36 cellular contexts compared by ENCODE assay signal in the genomic region with DNA sequence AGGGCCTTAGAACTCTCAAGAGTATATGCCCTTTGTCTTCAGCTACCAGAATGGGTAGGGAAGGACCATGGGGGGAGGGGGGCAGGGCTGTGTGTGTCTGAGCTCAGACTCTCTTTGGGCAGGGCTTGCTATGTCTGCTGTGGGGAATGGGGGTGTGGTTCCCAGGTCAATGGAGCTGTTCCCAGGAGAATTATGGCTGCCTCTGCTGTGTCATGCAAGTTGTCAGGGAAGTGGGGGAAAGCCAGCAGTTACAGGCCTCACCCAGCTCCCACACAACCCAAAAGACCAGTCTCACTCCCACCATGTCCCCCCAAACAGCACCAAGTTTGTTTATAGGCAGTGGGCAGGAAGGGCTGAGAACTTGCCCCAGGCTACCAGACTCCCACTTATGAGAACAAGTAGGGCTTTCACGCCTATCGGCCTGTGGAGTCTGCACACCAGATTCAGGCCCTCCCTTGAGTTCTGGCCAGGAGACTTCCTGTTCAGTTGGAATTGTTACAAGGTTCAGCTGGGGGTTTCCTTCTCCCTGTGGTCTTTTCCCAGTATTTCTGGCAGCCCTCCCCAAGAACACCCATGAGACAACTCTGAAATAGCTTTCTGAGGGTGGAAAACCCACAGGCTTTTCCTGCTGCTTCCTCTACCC. TPM values are rescaled to one million over a fixed set of nuclear protein-coding genes. Genes with fewer than 3 reads are reported as not detected.
A peak's percentile ranks its signal among the peaks of the same experiment; 100 is the strongest.
DNase-seq lines count a peak whose midpoint lies in the region; ATAC-seq, FAIRE-seq and TF ChIP-seq lines count a peak whose summit lies in the region.
"Had no signal": no experiment of that assay in that cellular context is flagged by ENCODE, and none has a peak within 500 bp of the region (broad histone marks: within the 10 kb centered on the region; RNA-seq: fewer than 3 reads in every experiment).

No MANE protein-coding gene starts in this region.

- H3K9me3 ChIP-seq in HepG2 (ENCODE audit: low read length), result no peaks in the 10 kb centered on the region
- no peaks in the 10 kb centered on the region for H3K9me3 ChIP-seq in right lobe of liver
- H3K9me3 ChIP-seq in PC-9 (ENCODE audit: insufficient read depth, low read depth), result no peaks in the 10 kb centered on the region
- H3K9me3 ChIP-seq in naive thymus-derived CD4-positive, alpha-beta T cell (ENCODE audit: control insufficient read depth in 2 of 3, low read length in 3 of 3), result no peaks in the 10 kb centered on the region
- H3K9me3 ChIP-seq: A549, esophagus squamous epithelium, lower lobe of right lung, pancreas, uterus had no signal

- no peak overlapping the region for H2AFZ ChIP-seq in HepG2 (ENCODE audit: low read length)
- no peak overlapping the region for H2AFZ ChIP-seq in PC-9

- intact Hi-C loops in HepG2 (cut with micrococcal nuclease; ENCODE audit: unreplicated experiment), result no loop called here
- intact Hi-C loops in right lobe of liver (cut with DNase I), result no loop called here
- intact Hi-C loops in PC-9 (cut with micrococcal nuclease; ENCODE audit: unreplicated experiment), result no loop called here
- intact Hi-C loops in naive thymus-derived CD4-positive, alpha-beta T cell (cut with micrococcal nuclease), result no loop called here

- H3K9me3 Mint-ChIP-seq in naive thymus-derived CD4-positive, alpha-beta T cell, result peaks cover 2 to 25% (median 10%) of the 10 kb centered on the region in 11 donors
- H3K9me3 Mint-ChIP-seq: central memory CD8-positive, alpha-beta T cell; T-helper 1 cell treated with Interleukin-12 subunit alpha and Interleukin-12 subunit beta and Interleukin-4 antibody, amounts not matched to agents 30 μg/mL and 1 μg/mL, for 36 hours had no signal

- peaks cover 22 to 59% (median 47%) of the 10 kb centered on the region in 5 donors for H3K27me3 Mint-ChIP-seq in naive thymus-derived CD4-positive, alpha-beta T cell

- BruUV-seq in HepG2 (replicated peaks; lab: Mats Ljungman, UMichigan) (no TSS peak), PC-9 (replicated peaks; lab: Mats Ljungman, UMichigan) (no TSS peak)

- no peak for FAIRE-seq in HepG2 (lab: Jason Lieb, UNC)
- FAIRE-seq: A549, endometrium, pancreas, TTC549 had no signal

- H3K79me2 ChIP-seq in HepG2 (ENCODE audit: insufficient read depth, low read length), result no peaks in the 10 kb centered on the region
- H3K79me2 ChIP-seq in PC-9 (ENCODE audit: low read depth), result no peaks in the 10 kb centered on the region

- TF ChIP-seq CTCF in HepG2 (CRISPR knock-in tag; IDR thresholded peaks at IDR 0.05) (no peak), right lobe of liver (IDR thresholded peaks at IDR 0.05) (no peak), fibroblast of pulmonary artery (IDR thresholded peaks at IDR 0.05; ENCODE audit: low read length, missing control alignments) (no peak), PC-9 (conservative IDR thresholded peaks at IDR 0.05) (no peak), coronary artery (IDR thresholded peaks at IDR 0.05) (no peak)

- peaks cover 95% of the 10 kb centered on the region for H3K4me1 ChIP-seq in HepG2 (ENCODE audit: insufficient read depth, low read length)
- H3K4me1 ChIP-seq in right lobe of liver, result peaks cover 0 to 21% (median 6%) of the 10 kb centered on the region in 4 donors
- H3K4me1 ChIP-seq in PC-9 (replicated peaks; ENCODE audit: insufficient read depth), result no peaks in the 10 kb centered on the region
- no peaks in the 10 kb centered on the region for H3K4me1 ChIP-seq in naive thymus-derived CD4-positive, alpha-beta T cell (ENCODE audit: control insufficient read depth in 2 of 2, insufficient read depth in 2 of 2, low read length in 2 of 2)
- H3K4me1 ChIP-seq: A549, lower lobe of right lung, pancreas, spleen, uterus had no signal

- H3K36me3 Mint-ChIP-seq in naive thymus-derived CD4-positive, alpha-beta T cell, result no peaks in the 10 kb centered on the region
- H3K36me3 Mint-ChIP-seq: natural killer cell had no signal

- peaks cover 0 to 2% (median 0%) of the 10 kb centered on the region in 7 donors for H3K4me1 Mint-ChIP-seq in naive thymus-derived CD4-positive, alpha-beta T cell
- H3K4me1 Mint-ChIP-seq: central memory CD8-positive, alpha-beta T cell; natural killer cell had no signal

- H3K9me2 ChIP-seq in PC-9 (ENCODE audit: insufficient read depth), result no peaks in the 10 kb centered on the region

- H3K27me3 ChIP-seq in HepG2 (ENCODE audit: control insufficient read depth in 1 of 2, insufficient read depth in 2 of 2, low read length in 2 of 2) (no peaks in the 10 kb centered on the region), right lobe of liver (no peaks in the 10 kb centered on the region), PC-9 (ENCODE audit: insufficient read depth, low read depth) (peaks cover 8% of the 10 kb centered on the region; the same call in 1 of the 2 replicates)
- H3K27me3 ChIP-seq in naive thymus-derived CD4-positive, alpha-beta T cell (ENCODE audit: control insufficient read depth in 2 of 2, insufficient read depth in 2 of 2, low read length in 2 of 2), result no peaks in the 10 kb centered on the region
- H3K27me3 ChIP-seq: esophagus squamous epithelium, pancreas, uterus had no signal

- WGBS in HepG2 (ENCODE audit: low lambda C conversion rate), result 50% methylated on average over 2 of the region's 2 CpGs
- no CpG with 5 or more reads among the region's 2 CpGs for WGBS in right lobe of liver (ENCODE audit: insufficient coverage, low coverage, low lambda C conversion rate, missing lambda C conversion rate)

- DNase-seq in HepG2 (ENCODE audit: low spot score) (no peak), right lobe of liver (no peak), RPMI7951 (ENCODE audit: low read depth) (peak; percentile 44), fibroblast of pulmonary artery (ENCODE audit: low read depth) (peak; percentile 67), PC-9 (no peak), coronary artery (ENCODE audit: low spot score) (no peak), T1000 (lab: John Stamatoyannopoulos, UW) (no peak)
- no peak for DNase-seq in naive thymus-derived CD4-positive, alpha-beta T cell
- DNase-seq: activated CD8-positive, alpha-beta memory T cell treated with anti-CD3 and anti-CD28 coated beads, Interleukin-2, amount 10 ng/mL, durations not matched to agents 7 days and 5 days; activated naive CD4-positive, alpha-beta T cell; activated T-cell treated with anti-CD3 and anti-CD28 coated beads, Interleukin-2, amount 50 U/mL, for 72 hours; dermis blood vessel endothelial cell; esophagus squamous epithelium; GDM1; hippocampal formation; Kasumi-1; lower lobe of right lung; natural killer cell; NCI-H146; NCI-H2107; NCI-H446 treated with DMSO at 0.1 percent for 48 hours; NCI-H82; pancreas; RPMI8226; spleen; stimulated activated CD4-positive, alpha-beta T cell treated with anti-CD3 and anti-CD28 coated beads, Interleukin-2, amount 100 ng/mL, for 24 hours; stimulated activated naive CD8-positive, alpha-beta T cell treated with anti-CD3 and anti-CD28 coated beads, Interleukin-15, amount 100 ng/mL, for 72 hours; uterus had no signal

- in situ Hi-C loops in HepG2 (cut with HindIII; ENCODE audit: extremely low pct_ligation_motif_present, low pct_unique_long_range_greater_than_20kb), result no loop called here

- POLR2A ChIA-PET in HepG2 (lab: Yijun Ruan, JAX), result no interaction called here
- POLR2A ChIA-PET in PC-9 (lab: Charles Lee; ENCODE audit: unreplicated experiment), result no interaction called here
- POLR2A ChIA-PET in naive thymus-derived CD4-positive, alpha-beta T cell (lab: Charles Lee), result no interaction called here

- H3K9ac ChIP-seq in HepG2 (ENCODE audit: insufficient read depth, low read depth, low read length), result no peak overlapping the region

- H3K36me3 ChIP-seq in HepG2 (replicated peaks in 1 of 2; ENCODE audit: control insufficient read depth in 1 of 2, insufficient read depth in 2 of 2, low read length in 2 of 2) (no peaks in the 10 kb centered on the region), right lobe of liver (no peaks in the 10 kb centered on the region), PC-9 (ENCODE audit: low read depth) (no peaks in the 10 kb centered on the region)
- H3K36me3 ChIP-seq in naive thymus-derived CD4-positive, alpha-beta T cell (ENCODE audit: control insufficient read depth in 2 of 3, insufficient read depth in 3 of 3, low read length in 3 of 3), result no peaks in the 10 kb centered on the region
- H3K36me3 ChIP-seq: esophagus squamous epithelium, lower lobe of right lung, pancreas, spleen, uterus had no signal

- TF ChIP-seq EP300 in HepG2 (IDR thresholded peaks at IDR 0.05; ENCODE audit: low read depth in 2 of 2, low read length in 2 of 2) (no peak), HepG2 (CRISPR knock-in tag; IDR thresholded peaks at IDR 0.05; ENCODE audit: borderline replicate concordance) (no peak)

- no peaks in the 10 kb centered on the region for H3F3A ChIP-seq in PC-9 (ENCODE audit: insufficient read depth, low read depth)

- H3K27ac Mint-ChIP-seq in naive thymus-derived CD4-positive, alpha-beta T cell, result no peak overlapping the region
- H3K27ac Mint-ChIP-seq: activated CD8-positive, alpha-beta memory T cell treated with anti-CD3 and anti-CD28 coated beads, Interleukin-2, amount 10 ng/mL, durations not matched to agents 7 days and 5 days; activated T-cell treated with anti-CD3 and anti-CD28 coated beads, Interleukin-2, amount 50 U/mL, for 72 hours; natural killer cell; stimulated activated naive CD8-positive, alpha-beta T cell treated with anti-CD3 and anti-CD28 coated beads, Interleukin-15, amount 100 ng/mL, for 72 hours; T-helper 1 cell treated with Interleukin-12 subunit alpha and Interleukin-12 subunit beta and Interleukin-4 antibody, amounts not matched to agents 30 μg/mL and 1 μg/mL, for 36 hours had no signal

- ATAC-seq in HepG2 (no peak), right lobe of liver (no peak)
- no peak for ATAC-seq in naive thymus-derived CD4-positive, alpha-beta T cell
- ATAC-seq: A549; activated CD8-positive, alpha-beta memory T cell treated with anti-CD3 and anti-CD28 coated beads, Interleukin-2, amount 10 ng/mL, durations not matched to agents 7 days and 5 days; activated T-cell treated with anti-CD3 and anti-CD28 coated beads, Interleukin-2, amount 50 U/mL, for 72 hours; HCT116; lower lobe of right lung; natural killer cell; pancreas; stimulated activated naive CD8-positive, alpha-beta T cell treated with anti-CD3 and anti-CD28 coated beads, Interleukin-15, amount 100 ng/mL, for 72 hours had no signal

- no peak for TF ChIP-seq RAD21 in HepG2 (CRISPR knock-in tag; IDR thresholded peaks at IDR 0.05)

- no peak for TF ChIP-seq POLR2A in HepG2 (IDR thresholded peaks at IDR 0.05; ENCODE audit: insufficient read depth in 1 of 2, low read depth in 2 of 2, low read length in 2 of 2)
- TF ChIP-seq POLR2A in right lobe of liver (IDR thresholded peaks at IDR 0.05), result no peak

- no peak overlapping the region for H3K4me3 Mint-ChIP-seq in naive thymus-derived CD4-positive, alpha-beta T cell
- H3K4me3 Mint-ChIP-seq: activated CD8-positive, alpha-beta memory T cell treated with anti-CD3 and anti-CD28 coated beads, Interleukin-2, amount 10 ng/mL, durations not matched to agents 7 days and 5 days; activated T-cell treated with anti-CD3 and anti-CD28 coated beads, Interleukin-2, amount 50 U/mL, for 72 hours; central memory CD8-positive, alpha-beta T cell; natural killer cell; stimulated activated naive CD8-positive, alpha-beta T cell treated with anti-CD3 and anti-CD28 coated beads, Interleukin-15, amount 100 ng/mL, for 72 hours; T-helper 1 cell treated with Interleukin-12 subunit alpha and Interleukin-12 subunit beta and Interleukin-4 antibody, amounts not matched to agents 30 μg/mL and 1 μg/mL, for 36 hours had no signal

- CTCF ChIA-PET in HepG2 (lab: Yijun Ruan, JAX; ENCODE audit: low intra/inter-chr PET ratio, low total read pairs) (no interaction called here), PC-9 (lab: Charles Lee) (no interaction called here)
- CTCF ChIA-PET in naive thymus-derived CD4-positive, alpha-beta T cell (lab: Charles Lee), result no interaction called here

- H3K4me2 ChIP-seq in HepG2 (ENCODE audit: low read depth, low read length) (no peak overlapping the region), PC-9 (no peak overlapping the region)
- H3K4me2 ChIP-seq: A549 had no signal

- H3K4me3 ChIP-seq in HepG2 (replicated peaks in 1 of 3; ENCODE audit: insufficient read depth in 1 of 3, low read depth in 2 of 3, low read length in 3 of 3), result no peak overlapping the region
- no peak overlapping the region for H3K4me3 ChIP-seq in right lobe of liver
- no peak overlapping the region for H3K4me3 ChIP-seq in fibroblast of pulmonary artery (replicated peaks; ENCODE audit: low read depth, low read length)
- H3K4me3 ChIP-seq in PC-9, result no peak overlapping the region
- H3K4me3 ChIP-seq in naive thymus-derived CD4-positive, alpha-beta T cell (ENCODE audit: low read length), result no peak overlapping the region
- no peak overlapping the region for H3K4me3 ChIP-seq in coronary artery
- H3K4me3 ChIP-seq: A549, esophagus squamous epithelium, lower lobe of right lung, pancreas, spleen, uterus had no signal

- no peaks in the 10 kb centered on the region for H4K20me1 ChIP-seq in HepG2 (ENCODE audit: insufficient read depth, low read length)
- no peaks in the 10 kb centered on the region for H4K20me1 ChIP-seq in PC-9 (ENCODE audit: insufficient read depth)

- H3K27ac ChIP-seq in HepG2 (ENCODE audit: extremely low read length, insufficient read depth, low read length), result peak overlapping the region; percentile 27
- H3K27ac ChIP-seq in right lobe of liver, result no peak overlapping the region
- H3K27ac ChIP-seq in PC-9, result no peak overlapping the region
- H3K27ac ChIP-seq in naive thymus-derived CD4-positive, alpha-beta T cell (ENCODE audit: low read depth, low read length), result no peak overlapping the region
- no peak overlapping the region for H3K27ac ChIP-seq in coronary artery
- H3K27ac ChIP-seq: A549, esophagus squamous epithelium, lower lobe of right lung, pancreas, spleen, uterus had no signal

RNA-seq across cellular contexts. Expression of a gene that starts 6.1 kb away (rescaled TPM):
- total RNA-seq in HepG2 (2016; rRNA removed; fragmentation: Illumina TruSeq; extraction: Trizol) (9.8 and 21.2 TPM in 2 replicates), right lobe of liver (100 to 1,000 TPM in 4 of 6 experiments, 10 to 100 TPM in 2; 79.7 to 414 (median 172) TPM), PC-9 (2021) (not detected in 2 replicates)
- 4.9 TPM in 2 replicates for total RNA-seq in HepG2 (2016; cell fraction: cytosol; rRNA removed; fragmentation: Illumina TruSeq; extraction: Trizol; ENCODE audit: low read depth)
- total RNA-seq in HepG2 (2016; cell fraction: insoluble cytoplasmic fraction; rRNA removed; fragmentation: Illumina TruSeq; extraction: Trizol), result 7.7 and 19.9 TPM in 2 replicates
- 6.8 and 7.2 TPM in 2 replicates for total RNA-seq in HepG2 (2016; cell fraction: membrane; rRNA removed; fragmentation: Illumina TruSeq; extraction: Trizol)
- total RNA-seq in HepG2 (2016; cell fraction: nucleus; rRNA removed; fragmentation: Illumina TruSeq; extraction: Trizol), result 17.5 and 21.4 TPM in 2 replicates
- polyA plus RNA-seq in HepG2 (2011; rRNA removed), result 131 and 142 TPM in 2 replicates
- polyA plus RNA-seq in HepG2 (2011; cell fraction: cytosol; rRNA removed), result 228 and 231 TPM in 2 replicates
- polyA plus RNA-seq in HepG2 (2011; cell fraction: nucleus; rRNA removed), result 105 and 121 TPM in 2 replicates
- 284 and 307 TPM in 2 replicates for polyA plus RNA-seq in HepG2 (2012)
- polyA plus RNA-seq in HepG2 (2016; cell fraction: cytosol; fragmentation: Illumina TruSeq; extraction: Trizol; ENCODE audit: low read depth), result 9.3 and 10.7 TPM in 2 replicates
- polyA plus RNA-seq in HepG2 (2016; cell fraction: insoluble cytoplasmic fraction; fragmentation: Illumina TruSeq; extraction: Trizol; ENCODE audit: low read depth), result 10.5 and 15.9 TPM in 2 replicates
- polyA plus RNA-seq in HepG2 (2016; cell fraction: membrane; fragmentation: Illumina TruSeq; extraction: Trizol; ENCODE audit: low read depth), result 8.6 and 9.0 TPM in 2 replicates
- polyA plus RNA-seq in HepG2 (2016; cell fraction: nucleus; fragmentation: Illumina TruSeq; extraction: Trizol; ENCODE audit: insufficient read depth, low read depth), result 40.1 and 45.5 TPM in 2 replicates
- 88.7 TPM in 1 of 2 replicates, not detected in the other for polyA minus RNA-seq in HepG2 (2011; rRNA and poly(A)+ RNA removed; ENCODE audit: low replicate concordance)
- polyA minus RNA-seq in HepG2 (2011; cell fraction: cytosol; rRNA and poly(A)+ RNA removed), result 75.9 and 114 TPM in 2 replicates
- 62.1 and 71.2 TPM in 2 replicates for polyA minus RNA-seq in HepG2 (2011; cell fraction: nucleus; rRNA and poly(A)+ RNA removed)
- total RNA-seq in RPMI7951 (2014; rRNA removed; shearing (Covaris generic)), result not detected in 2 replicates
- total RNA-seq in naive thymus-derived CD4-positive, alpha-beta T cell, result not detected
- not detected for polyA plus RNA-seq in naive thymus-derived CD4-positive, alpha-beta T cell
- total RNA-seq: activated CD8-positive, alpha-beta memory T cell treated with anti-CD3 and anti-CD28 coated beads, Interleukin-2, amount 10 ng/mL, durations not matched to agents 7 days and 5 days; activated T-cell treated with anti-CD3 and anti-CD28 coated beads, Interleukin-2, amount 50 U/mL, for 72 hours; dermis blood vessel endothelial cell; esophagus squamous epithelium; lower lobe of right lung; mononuclear cell; natural killer cell; pancreas; renal cortical epithelial cell; spleen; uterus had no signal
- polyA plus RNA-seq: A549, pancreas, spleen had no signal

RNA-seq across cellular contexts. Expression of a gene that starts 17.3 kb away (rescaled TPM):
- total RNA-seq in HepG2 (2016; rRNA removed; fragmentation: Illumina TruSeq; extraction: Trizol) (not detected in 2 replicates), right lobe of liver (under 1 TPM in 1 of 6 experiments, not detected in 5; 0.18 TPM), PC-9 (2021) (not detected in 2 replicates)
- not detected in 2 replicates for total RNA-seq in HepG2 (2016; cell fraction: cytosol; rRNA removed; fragmentation: Illumina TruSeq; extraction: Trizol; ENCODE audit: low read depth)
- not detected in 2 replicates for total RNA-seq in HepG2 (2016; cell fraction: insoluble cytoplasmic fraction; rRNA removed; fragmentation: Illumina TruSeq; extraction: Trizol)
- total RNA-seq in HepG2 (2016; cell fraction: membrane; rRNA removed; fragmentation: Illumina TruSeq; extraction: Trizol), result not detected in 2 replicates
- total RNA-seq in HepG2 (2016; cell fraction: nucleus; rRNA removed; fragmentation: Illumina TruSeq; extraction: Trizol), result not detected in 2 replicates
- polyA plus RNA-seq in HepG2 (2011; rRNA removed), result 0.12 and 0.21 TPM in 2 replicates
- polyA plus RNA-seq in HepG2 (2011; cell fraction: cytosol; rRNA removed), result 0.16 and 0.18 TPM in 2 replicates
- 0.64 and 1.1 TPM in 2 replicates for polyA plus RNA-seq in HepG2 (2011; cell fraction: nucleus; rRNA removed)
- polyA plus RNA-seq in HepG2 (2012), result 0.17 and 0.78 TPM in 2 replicates
- polyA plus RNA-seq in HepG2 (2016; cell fraction: cytosol; fragmentation: Illumina TruSeq; extraction: Trizol; ENCODE audit: low read depth), result not detected in 2 replicates
- not detected in 2 replicates for polyA plus RNA-seq in HepG2 (2016; cell fraction: insoluble cytoplasmic fraction; fragmentation: Illumina TruSeq; extraction: Trizol; ENCODE audit: low read depth)
- not detected in 2 replicates for polyA plus RNA-seq in HepG2 (2016; cell fraction: membrane; fragmentation: Illumina TruSeq; extraction: Trizol; ENCODE audit: low read depth)
- polyA plus RNA-seq in HepG2 (2016; cell fraction: nucleus; fragmentation: Illumina TruSeq; extraction: Trizol; ENCODE audit: insufficient read depth, low read depth), result not detected in 2 replicates
- polyA minus RNA-seq in HepG2 (2011; rRNA and poly(A)+ RNA removed; ENCODE audit: low replicate concordance), result 0.12 TPM in 1 of 2 replicates, not detected in the other
- polyA minus RNA-seq in HepG2 (2011; cell fraction: cytosol; rRNA and poly(A)+ RNA removed), result not detected in 2 replicates
- 0.37 TPM in 1 of 2 replicates, not detected in the other for polyA minus RNA-seq in HepG2 (2011; cell fraction: nucleus; rRNA and poly(A)+ RNA removed)
- not detected in 2 replicates for total RNA-seq in RPMI7951 (2014; rRNA removed; shearing (Covaris generic))
- not detected for total RNA-seq in naive thymus-derived CD4-positive, alpha-beta T cell
- polyA plus RNA-seq in naive thymus-derived CD4-positive, alpha-beta T cell, result not detected
- total RNA-seq: activated CD8-positive, alpha-beta memory T cell treated with anti-CD3 and anti-CD28 coated beads, Interleukin-2, amount 10 ng/mL, durations not matched to agents 7 days and 5 days; activated T-cell treated with anti-CD3 and anti-CD28 coated beads, Interleukin-2, amount 50 U/mL, for 72 hours; dermis blood vessel endothelial cell; esophagus squamous epithelium; lower lobe of right lung; mononuclear cell; natural killer cell; pancreas; renal cortical epithelial cell; spleen; uterus had no signal
- polyA plus RNA-seq: A549, pancreas had no signal

RNA-seq across cellular contexts. Expression of a gene that starts 50.6 kb away (rescaled TPM):
- total RNA-seq in HepG2 (2016; rRNA removed; fragmentation: Illumina TruSeq; extraction: Trizol) (not detected in 2 replicates), right lobe of liver (1 to 10 TPM in 1 of 6 experiments, under 1 TPM in 2, not detected in 3; 0.26 to 2.8 (median 0.39) TPM), PC-9 (2021) (not detected in 2 replicates)
- not detected in 2 replicates for total RNA-seq in HepG2 (2016; cell fraction: cytosol; rRNA removed; fragmentation: Illumina TruSeq; extraction: Trizol; ENCODE audit: low read depth)
- total RNA-seq in HepG2 (2016; cell fraction: insoluble cytoplasmic fraction; rRNA removed; fragmentation: Illumina TruSeq; extraction: Trizol), result not detected in 2 replicates
- not detected in 2 replicates for total RNA-seq in HepG2 (2016; cell fraction: membrane; rRNA removed; fragmentation: Illumina TruSeq; extraction: Trizol)
- total RNA-seq in HepG2 (2016; cell fraction: nucleus; rRNA removed; fragmentation: Illumina TruSeq; extraction: Trizol), result not detected in 2 replicates
- 0.08 TPM in 1 of 2 replicates, not detected in the other for polyA plus RNA-seq in HepG2 (2011; rRNA removed)
- 0.07 TPM in 1 of 2 replicates, not detected in the other for polyA plus RNA-seq in HepG2 (2011; cell fraction: cytosol; rRNA removed)
- polyA plus RNA-seq in HepG2 (2011; cell fraction: nucleus; rRNA removed), result not detected in 2 replicates
- polyA plus RNA-seq in HepG2 (2012), result 9.8 and 20.4 TPM in 2 replicates
- polyA plus RNA-seq in HepG2 (2016; cell fraction: cytosol; fragmentation: Illumina TruSeq; extraction: Trizol; ENCODE audit: low read depth), result not detected in 2 replicates
- polyA plus RNA-seq in HepG2 (2016; cell fraction: insoluble cytoplasmic fraction; fragmentation: Illumina TruSeq; extraction: Trizol; ENCODE audit: low read depth), result 0.11 TPM in 1 of 2 replicates, not detected in the other
- 0.08 TPM in 1 of 2 replicates, not detected in the other for polyA plus RNA-seq in HepG2 (2016; cell fraction: membrane; fragmentation: Illumina TruSeq; extraction: Trizol; ENCODE audit: low read depth)
- not detected in 2 replicates for polyA plus RNA-seq in HepG2 (2016; cell fraction: nucleus; fragmentation: Illumina TruSeq; extraction: Trizol; ENCODE audit: insufficient read depth, low read depth)
- polyA minus RNA-seq in HepG2 (2011; rRNA and poly(A)+ RNA removed; ENCODE audit: low replicate concordance), result 0.10 TPM in 1 of 2 replicates, not detected in the other
- polyA minus RNA-seq in HepG2 (2011; cell fraction: cytosol; rRNA and poly(A)+ RNA removed), result not detected in 2 replicates
- polyA minus RNA-seq in HepG2 (2011; cell fraction: nucleus; rRNA and poly(A)+ RNA removed), result not detected in 2 replicates
- total RNA-seq in RPMI7951 (2014; rRNA removed; shearing (Covaris generic)), result not detected in 2 replicates
- not detected for total RNA-seq in naive thymus-derived CD4-positive, alpha-beta T cell
- polyA plus RNA-seq in naive thymus-derived CD4-positive, alpha-beta T cell, result not detected
- total RNA-seq: activated CD8-positive, alpha-beta memory T cell treated with anti-CD3 and anti-CD28 coated beads, Interleukin-2, amount 10 ng/mL, durations not matched to agents 7 days and 5 days; activated T-cell treated with anti-CD3 and anti-CD28 coated beads, Interleukin-2, amount 50 U/mL, for 72 hours; dermis blood vessel endothelial cell; esophagus squamous epithelium; lower lobe of right lung; mononuclear cell; natural killer cell; pancreas; renal cortical epithelial cell; spleen; uterus had no signal
- polyA plus RNA-seq: A549, pancreas, spleen had no signal

Comparison
In these comparisons a context has a peak if more than half of its experiments do, and no peak if none do; other contexts are left out.
1. DNase-seq: peak in RPMI7951 (single experiment) and fibroblast of pulmonary artery (single experiment); none in HepG2 (single experiment), right lobe of liver (0 of 3), PC-9 (0 of 2), naive thymus-derived CD4-positive, alpha-beta T cell (0 of 9), coronary artery (single experiment) and T1000 (single experiment).